8 cellular contexts compared by ENCODE assay signal in the genomic region with DNA sequence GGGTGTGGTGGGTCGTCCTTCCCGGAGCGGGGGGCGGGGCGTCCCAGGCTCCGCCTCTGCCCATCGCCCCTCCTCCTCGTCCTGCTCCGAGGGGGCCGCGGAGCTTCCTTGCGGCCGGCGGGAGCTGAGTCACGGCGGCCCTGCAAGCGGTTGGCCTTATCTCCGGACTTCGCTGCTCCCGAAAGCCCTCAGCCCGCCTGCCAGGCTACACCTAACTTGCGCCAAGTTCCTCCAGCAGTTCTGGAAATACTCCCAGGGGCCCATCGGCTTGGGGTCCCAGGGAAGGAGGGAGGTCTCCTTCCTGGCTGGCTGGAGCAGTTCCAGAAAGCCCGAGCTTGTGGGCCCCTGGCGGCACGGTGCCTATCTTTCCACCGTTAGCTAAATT. TPM values are rescaled to one million over a fixed set of nuclear protein-coding genes. Genes with fewer than 3 reads are reported as not detected.
DNase-seq lines count a peak whose midpoint lies in the region; ATAC-seq and TF ChIP-seq lines count a peak whose summit lies in the region.

No MANE protein-coding gene starts in this region.

- intact Hi-C loops in IMR-90 (cut with micrococcal nuclease) (loop anchor here (2.0 kb wide), 2 partner anchors 27 to 47 kb away; no protein-coding TSS in a partner anchor), adrenal gland (cut with DNase I) (loop anchor here (5.0 to 10.0 kb wide), 3 partner anchors 36 to 59 kb away; a partner anchor contains a TSS), heart left ventricle (cut with DNase I) (loop anchor here (1.0 to 5.0 kb wide), 21 partner anchors 27 to 109 kb away; a partner anchor contains a TSS), posterior vena cava (cut with DNase I) (loop anchor here (5.0 to 10.0 kb wide), 3 partner anchors 54 to 1779 kb away; a partner anchor contains a TSS), aorta (cut with DNase I) (loop anchor here (2.0 to 5.0 kb wide), 5 partner anchors 37 to 111 kb away; a partner anchor contains a TSS)

- dilution Hi-C loops in IMR-90 (cut with HindIII; ENCODE audit: low sequenced_read_pairs, unreplicated experiment) = no loop called here

- H3K4me3 ChIP-seq in DND-41 (ENCODE audit: low read depth in 1 of 2, low read length in 2 of 2) (peak overlapping the region; percentile 29 to 64), IMR-90 (ENCODE audit: insufficient read depth, low read depth, low read length) (peak overlapping the region; percentile 32; the same call in 1 of the 2 replicates), adrenal gland (peak overlapping the region in 2 of 4 donors; percentile 26 to 53), heart left ventricle (peak overlapping the region; percentile 4 to 74 (median 60)), aorta (ENCODE audit: low read length in 2 of 2) (peak overlapping the region in 1 of 2 donors; percentile 12)

- peak overlapping the region; percentile 44 for H3K18ac ChIP-seq in IMR-90 (ENCODE audit: low read depth, low read length)

- peak overlapping the region; percentile 53; the same call in 1 of the 2 replicates for H2BK20ac ChIP-seq in IMR-90 (ENCODE audit: low read depth, low read length)

- TF ChIP-seq POLR2A in IMR-90 (IDR thresholded peaks at IDR 0.05; ENCODE audit: low read depth, low read length) = peak; percentile 30; the same call in 1 of the 2 replicates
- peak; percentile 59 to 73 for TF ChIP-seq POLR2A in adrenal gland (IDR thresholded peaks at IDR 0.05)
- peak in 1 of 2 donors; percentile 81 for TF ChIP-seq POLR2A in heart left ventricle (IDR thresholded peaks at IDR 0.05)

- H3K9ac ChIP-seq in DND-41 (ENCODE audit: low read depth, low read length) (peak overlapping the region; percentile 75), IMR-90 (ENCODE audit: low read depth, low read length) (peak overlapping the region; percentile 68)

- H4K91ac ChIP-seq in IMR-90 (ENCODE audit: insufficient read depth, low read depth, low read length) = peak overlapping the region; percentile 83

- H2AFZ ChIP-seq in DND-41 (ENCODE audit: low read depth, low read length) (peak overlapping the region; percentile 86), IMR-90 (replicated peaks; ENCODE audit: low read length, poor library complexity) (peak overlapping the region; percentile 93)

- peak overlapping the region; percentile 78 for H3K27ac ChIP-seq in DND-41 (ENCODE audit: low read length)
- peak overlapping the region; percentile 96 for H3K27ac ChIP-seq in IMR-90 (ENCODE audit: insufficient read depth, low read length)
- peak overlapping the region; percentile 94 to 99 (median 97) for H3K27ac ChIP-seq in adrenal gland
- peak overlapping the region; percentile 95 to 100 (median 98) for H3K27ac ChIP-seq in heart left ventricle
- peak overlapping the region; percentile 72 to 90 for H3K27ac ChIP-seq in aorta (ENCODE audit: low read depth in 1 of 2, low read length in 2 of 2)

- TF ChIP-seq CTCF in DND-41 (IDR thresholded peaks at IDR 0.05; ENCODE audit: borderline replicate concordance, extremely low read depth, low read length, poor library complexity, severe bottlenecking) = no peak
- no peak for TF ChIP-seq CTCF in IMR-90 (conservative IDR thresholded peaks at IDR 0.05; ENCODE audit: low read depth, low read length)
- peak in 1 of 6 experiments; percentile 3 for TF ChIP-seq CTCF in adrenal gland (IDR thresholded peaks at IDR 0.05)
- TF ChIP-seq CTCF in heart left ventricle (IDR thresholded peaks at IDR 0.05) = no peak

- peak overlapping the region; percentile 53; the same call in 1 of the 3 replicates for H2BK15ac ChIP-seq in IMR-90 (ENCODE audit: low read depth, low read length)

- POLR2A ChIA-PET in IMR-90 (lab: Charles Lee; ENCODE audit: unreplicated experiment) = interaction anchor here (0.6 to 1.4 kb wide), 2 partner anchors 10 to 58 kb away, joined by 3 to 7 read pairs; no protein-coding TSS in a partner anchor

- peak overlapping the region; percentile 89; the same call in 1 of the 2 replicates for H3K23ac ChIP-seq in IMR-90 (ENCODE audit: low read depth, low read length)

- BruUV-seq in IMR-90 (replicated peaks; lab: Mats Ljungman, UMichigan) = no TSS peak

- WGBS in IMR-90 (ENCODE audit: extremely low coverage in 2 of 2, insufficient read length in 1 of 2), 2 experiments = 0% methylated on average over 1 of the region's 27 CpGs; no CpG with 5 or more reads in 1 of the 2 experiments
- WGBS in adrenal gland, 4 donors = 0 to 3% (median 1%) methylated on average over 7 to 27 of the region's 27 CpGs
- 0 to 1% (median 0%) methylated on average over 17 to 27 of the region's 27 CpGs for WGBS in heart left ventricle, 4 donors
- 0 to 1% methylated on average over 27 of the region's 27 CpGs for WGBS in aorta, 2 donors

- H3K9me3 ChIP-seq in DND-41 (ENCODE audit: insufficient read depth, low read length, severe bottlenecking) (no peaks in the 10 kb centered on the region), IMR-90 (ENCODE audit: control insufficient read depth, insufficient read depth, low read length) (no peaks in the 10 kb centered on the region), adrenal gland (replicated peaks in 1 of 3) (no peaks in the 10 kb centered on the region), heart left ventricle (no peaks in the 10 kb centered on the region), aorta (ENCODE audit: control insufficient read depth, low read length) (no peaks in the 10 kb centered on the region)

- peak overlapping the region; percentile 74 for H4K5ac ChIP-seq in IMR-90 (ENCODE audit: low read depth, low read length)

- TF ChIP-seq RAD21 in IMR-90 (IDR thresholded peaks at IDR 0.05; ENCODE audit: low read length) = peak; percentile 29; the same call in 1 of the 2 replicates

- peak overlapping the region; percentile 81 for H2AK5ac ChIP-seq in IMR-90 (ENCODE audit: low read depth, low read length)

- peak; percentile 87 for ATAC-seq in DND-41 (ENCODE audit: insufficient read depth, low read depth)
- ATAC-seq in GM21528 (IDR thresholded peaks at IDR 0.05; ENCODE audit: low FRiP score, unreplicated experiment) = peak; percentile 85
- ATAC-seq in IMR-90 (ENCODE audit: low read depth) = peak; percentile 96
- peak; percentile 86 for ATAC-seq in SK-N-SH treated with all-trans-retinoic acid at 6 μM for 48 hours
- ATAC-seq in heart left ventricle = peak; percentile 81 to 90 (median 88)
- ATAC-seq in aorta (ENCODE audit: low FRiP score) = peak; percentile 94

- no peaks in the 10 kb centered on the region for H3K79me2 ChIP-seq in DND-41 (ENCODE audit: insufficient read depth, low read length)

- H4K8ac ChIP-seq in IMR-90 (ENCODE audit: low read depth in 2 of 2, low read length in 2 of 2) = peak overlapping the region; percentile 82 to 94

- H3K9me1 ChIP-seq in IMR-90 (ENCODE audit: insufficient read depth, low read length) = peaks cover 11% of the 10 kb centered on the region; the same call in 1 of the 2 replicates

- H3K36me3 ChIP-seq in DND-41 (ENCODE audit: insufficient read depth, low read length) (no peaks in the 10 kb centered on the region), IMR-90 (ENCODE audit: control insufficient read depth, insufficient read depth, low read length) (no peaks in the 10 kb centered on the region), adrenal gland (replicated peaks in 1 of 2) (no peaks in the 10 kb centered on the region), heart left ventricle (no peaks in the 10 kb centered on the region), aorta (ENCODE audit: control insufficient read depth in 1 of 2, insufficient read depth in 2 of 2, low read length in 1 of 2) (no peaks in the 10 kb centered on the region)

- peaks cover 21% of the 10 kb centered on the region for H3K4me1 ChIP-seq in DND-41 (ENCODE audit: insufficient read depth, low read length)
- H3K4me1 ChIP-seq in IMR-90 (ENCODE audit: control insufficient read depth, insufficient read depth, low read length) = peaks cover 10% of the 10 kb centered on the region
- peaks cover 16 to 37% of the 10 kb centered on the region in 2 donors for H3K4me1 ChIP-seq in adrenal gland (replicated peaks in 1 of 2)
- peaks cover 3 to 41% (median 30%) of the 10 kb centered on the region in 12 donors for H3K4me1 ChIP-seq in heart left ventricle
- no peaks in the 10 kb centered on the region for H3K4me1 ChIP-seq in aorta (ENCODE audit: control insufficient read depth in 1 of 2, insufficient read depth in 2 of 2, low read length in 2 of 2)

- CTCF ChIA-PET in IMR-90 (lab: Yijun Ruan, JAX) = interaction anchor here (0.6 kb wide), 1 partner anchor 34 kb away, joined by 3 read pairs; no protein-coding TSS in a partner anchor

- H3K14ac ChIP-seq in IMR-90 (replicated peaks; ENCODE audit: low read depth, low read length) = peak overlapping the region; percentile 46

- peak overlapping the region; percentile 91 for H3K56ac ChIP-seq in IMR-90 (ENCODE audit: extremely low read depth, insufficient read depth, low read length)

- peak overlapping the region; percentile 90 for H2BK120ac ChIP-seq in IMR-90 (ENCODE audit: low read depth, low read length)

- peaks cover 0 to 3% of the 10 kb centered on the region in 2 experiments; a peak in 1 of 4 replicates for H3K79me1 ChIP-seq in IMR-90 (ENCODE audit: low read depth in 1 of 2, low read length in 2 of 2)

- DNase-seq in DND-41 (peak; percentile 73), IMR-90 (peak; percentile 90), adrenal gland (peak; percentile 90 to 95 (median 91)), heart left ventricle (peak; percentile 89 to 95 (median 93)), posterior vena cava (ENCODE audit: low spot score) (peak; percentile 97), aorta (peak; percentile 92 to 95)

- H2BK5ac ChIP-seq in IMR-90 (ENCODE audit: low read depth, low read length, poor library complexity, severe bottlenecking) = peak overlapping the region; percentile 94

- peak overlapping the region; percentile 93 for H3K4ac ChIP-seq in IMR-90 (ENCODE audit: low read depth, low read length)

- H3K4me2 ChIP-seq in DND-41 (ENCODE audit: insufficient read depth, low read length) (peak overlapping the region; percentile 81), IMR-90 (ENCODE audit: low read depth, low read length) (peak overlapping the region; percentile 87)

- H4K20me1 ChIP-seq in DND-41 (ENCODE audit: insufficient read depth, low read length) (no peaks in the 10 kb centered on the region), IMR-90 (ENCODE audit: insufficient read depth, low read length) (no peaks in the 10 kb centered on the region)

- peak overlapping the region; percentile 97 for H2AK9ac ChIP-seq in IMR-90 (replicated peaks; ENCODE audit: low read depth, low read length, poor library complexity)

- in situ Hi-C loops in IMR-90 (cut with MboI; ENCODE audit: low sequenced_read_pairs) = no loop called here

- H3K27me3 ChIP-seq in DND-41 (ENCODE audit: insufficient read depth, low read length, poor library complexity) = no peaks in the 10 kb centered on the region
- H3K27me3 ChIP-seq in IMR-90 (ENCODE audit: control insufficient read depth, insufficient read depth, low read length) = no peaks in the 10 kb centered on the region
- H3K27me3 ChIP-seq in adrenal gland = no peaks in the 10 kb centered on the region
- no peaks in the 10 kb centered on the region for H3K27me3 ChIP-seq in heart left ventricle
- H3K27me3 ChIP-seq in aorta (ENCODE audit: control insufficient read depth in 1 of 2, insufficient read depth in 2 of 2, low read length in 1 of 2) = no peaks in the 10 kb centered on the region

RNA-seq across cellular contexts. Expression of a gene that starts 54.2 kb away (rescaled TPM):
- total RNA-seq in IMR-90 (2012; rRNA removed) (18.1 and 27.5 TPM in 2 replicates), adrenal gland (10 to 100 TPM; 14.1 to 34.3 (median 28.6) TPM), heart left ventricle (10 to 100 TPM; 26.6 to 38.4 (median 32.3) TPM), posterior vena cava (10 to 100 TPM; 18.8 to 19.4 TPM), aorta (10 to 100 TPM; 11.0 to 12.0 TPM)
- polyA plus RNA-seq in IMR-90 (2012; rRNA removed) (11.1 and 14.0 TPM in 2 replicates), adrenal gland (10 to 100 TPM; 29.3 to 63.7 (median 31.1) TPM), heart left ventricle (10 to 100 TPM; 45.1 to 87.5 TPM), aorta (10 to 100 TPM; 21.8 to 35.9 TPM)
- polyA plus RNA-seq in IMR-90 (2012; cell fraction: cytosol; rRNA removed) = 10.8 and 11.5 TPM in 2 replicates
- 2.3 and 5.1 TPM in 2 replicates for polyA plus RNA-seq in IMR-90 (2012; cell fraction: nucleus; rRNA removed; ENCODE audit: low replicate concordance)

RNA-seq across cellular contexts. Expression of a gene that starts 59.6 kb away (rescaled TPM):
- total RNA-seq in IMR-90 (2012; rRNA removed) = 13.9 and 14.9 TPM in 2 replicates
- 13.3 and 16.7 TPM in 2 replicates for polyA plus RNA-seq in IMR-90 (2012; rRNA removed)
- 10.0 and 16.8 TPM in 2 replicates for polyA plus RNA-seq in IMR-90 (2012; cell fraction: cytosol; rRNA removed)
- 19.0 and 26.8 TPM in 2 replicates for polyA plus RNA-seq in IMR-90 (2012; cell fraction: nucleus; rRNA removed; ENCODE audit: low replicate concordance)
- 100 to 1,000 TPM in 1 of 8 donors, 10 to 100 TPM in 7; 60.5 to 180 (median 83.2) TPM for total RNA-seq in adrenal gland
- polyA plus RNA-seq in adrenal gland = 10 to 100 TPM; 10.2 to 25.8 (median 25.7) TPM
- total RNA-seq in heart left ventricle = 10 to 100 TPM; 22.8 to 54.8 (median 33.9) TPM
- 10 to 100 TPM in 1 of 2 donors, 1 to 10 TPM in 1; 8.3 to 17.1 TPM for polyA plus RNA-seq in heart left ventricle
- 10 to 100 TPM; 38.4 to 41.1 TPM for total RNA-seq in posterior vena cava
- total RNA-seq in aorta = 10 to 100 TPM; 39.8 to 60.3 TPM
- polyA plus RNA-seq in aorta = 10 to 100 TPM in 1 of 2 donors, 1 to 10 TPM in 1; 6.1 to 11.7 TPM
